21 cellular contexts compared by ENCODE assay signal in genomic region chr2:128501700-128502099, GRCh38.
DNase-seq lines count a peak whose midpoint lies in the region; ATAC-seq and TF ChIP-seq lines count a peak whose summit lies in the region.
"Had no signal": no experiment of that assay in that cellular context is flagged by ENCODE, and none has a peak within 500 bp of the region (broad histone marks: within the 10 kb centered on the region; RNA-seq: fewer than 3 reads in every experiment).

No MANE protein-coding gene starts in this region.

- H3K4me1 Mint-ChIP-seq in endodermal cell (peaks cover 3% of the 10 kb centered on the region), type B pancreatic cell (ENCODE audit: unreplicated experiment) (peaks cover 21% of the 10 kb centered on the region)
- H3K4me1 Mint-ChIP-seq: CD4-positive, alpha-beta memory T cell had no signal

- 85 to 91% methylated on average over 2 to 4 of the region's 4 CpGs for WGBS in endodermal cell (ENCODE audit: insufficient coverage in 1 of 2, insufficient read length in 1 of 2), 2 experiments

- H3K4me3 Mint-ChIP-seq in endodermal cell (no peak overlapping the region), type B pancreatic cell (peak overlapping the region; percentile 1)
- H3K4me3 Mint-ChIP-seq: B cell; CD4-positive, alpha-beta memory T cell had no signal

- H3K36me3 Mint-ChIP-seq in endodermal cell (ENCODE audit: low read depth), result no peaks in the 10 kb centered on the region
- H3K36me3 Mint-ChIP-seq in type B pancreatic cell, result no peaks in the 10 kb centered on the region
- H3K36me3 Mint-ChIP-seq: CD4-positive, alpha-beta memory T cell had no signal

- H3K27ac Mint-ChIP-seq in endodermal cell (no peak overlapping the region), type B pancreatic cell (no peak overlapping the region)
- H3K27ac Mint-ChIP-seq: B cell; CD4-positive, alpha-beta memory T cell had no signal

- H3K9ac ChIP-seq in endodermal cell (ENCODE audit: extremely low read depth, low read length, poor library complexity, severe bottlenecking), result no peak overlapping the region

- H3K4me1 ChIP-seq in endodermal cell (ENCODE audit: control insufficient read depth, insufficient read depth, low read length), result peaks cover 5% of the 10 kb centered on the region
- H3K4me1 ChIP-seq: HAP-1 had no signal

- H3K27me3 Mint-ChIP-seq in endodermal cell (ENCODE audit: insufficient read depth), result peaks cover 3% of the 10 kb centered on the region
- H3K27me3 Mint-ChIP-seq in type B pancreatic cell, result no peaks in the 10 kb centered on the region
- H3K27me3 Mint-ChIP-seq: B cell; CD4-positive, alpha-beta memory T cell had no signal

- no peaks in the 10 kb centered on the region for H3K9me3 ChIP-seq in endodermal cell (ENCODE audit: control insufficient read depth, low read length)
- H3K9me3 ChIP-seq: HAP-1 had no signal

- TF ChIP-seq CTCF in endodermal cell (conservative IDR thresholded peaks at IDR 0.05) (no peak), type B pancreatic cell (conservative IDR thresholded peaks at IDR 0.05) (no peak)

- no peak for ATAC-seq in HG02610 (IDR thresholded peaks at IDR 0.05; ENCODE audit: unreplicated experiment)
- ATAC-seq: K562, PC-3 had no signal

- H3K27ac ChIP-seq in endodermal cell (ENCODE audit: low read depth, low read length), result no peak overlapping the region
- H3K27ac ChIP-seq: 22Rv1, RWPE1 had no signal

- DNase-seq in activated CD8-positive, alpha-beta memory T cell treated with anti-CD3 and anti-CD28 coated beads, Interleukin-2, amount 50 U/mL, for 48 hours, result peak; percentile 28
- no peak for DNase-seq in activated CD8-positive, alpha-beta memory T cell treated with anti-CD3 and anti-CD28 coated beads for 24 hours
- DNase-seq in H7 (peak; percentile 29), endodermal cell (peak; percentile 35), type B pancreatic cell (ENCODE audit: extremely low spot score, unreplicated experiment) (peak; percentile 32), cerebellar nuclear complex (lab: John Stamatoyannopoulos, UW) (no peak)
- no peak for DNase-seq in activated CD4-positive, alpha-beta T cell treated with anti-CD3 and anti-CD28 coated beads, Interleukin-2, amount 50 U/mL, for 4 hours
- DNase-seq: CD4-positive, alpha-beta memory T cell; DMS153; GF-D8; NCI-H1694 treated with DMSO at 0.1 percent for 48 hours; NCI-H2107; NCI-H524; NCI-H82; PC-3 had no signal

- H3K36me3 ChIP-seq in H7 (replicated peaks; ENCODE audit: control insufficient read depth, insufficient read depth, low read length) (no peaks in the 10 kb centered on the region), endodermal cell (ENCODE audit: control insufficient read depth, insufficient read depth, low read length) (no peaks in the 10 kb centered on the region)
- H3K36me3 ChIP-seq: HAP-1 had no signal

- no peaks in the 10 kb centered on the region for H3K27me3 ChIP-seq in H7 (ENCODE audit: control insufficient read depth, insufficient read depth, low read length)
- H3K27me3 ChIP-seq in endodermal cell (ENCODE audit: control insufficient read depth, insufficient read depth, low read length, poor library complexity, severe bottlenecking), result no peaks in the 10 kb centered on the region

- H3K9me3 Mint-ChIP-seq in endodermal cell, result no peaks in the 10 kb centered on the region
- no peaks in the 10 kb centered on the region for H3K9me3 Mint-ChIP-seq in type B pancreatic cell
- H3K9me3 Mint-ChIP-seq: CD4-positive, alpha-beta memory T cell had no signal

- H3K4me3 ChIP-seq in H7 (ENCODE audit: insufficient read depth, low read depth, low read length), result no peak overlapping the region
- H3K4me3 ChIP-seq in endodermal cell (ENCODE audit: low read length), result no peak overlapping the region
- H3K4me3 ChIP-seq: HAP-1, K562 had no signal

Comparison
In these comparisons a context has a peak if more than half of its experiments do, and no peak if none do; other contexts are left out.
1. DNase-seq: peak in activated CD8-positive, alpha-beta memory T cell treated with anti-CD3 and anti-CD28 coated beads, Interleukin-2, amount 50 U/mL, for 48 hours (single experiment), H7 (single experiment), endodermal cell (single experiment) and type B pancreatic cell (single experiment); none in activated CD8-positive, alpha-beta memory T cell treated with anti-CD3 and anti-CD28 coated beads for 24 hours (single experiment), cerebellar nuclear complex (0 of 2) and activated CD4-positive, alpha-beta T cell treated with anti-CD3 and anti-CD28 coated beads, Interleukin-2, amount 50 U/mL, for 4 hours (0 of 2).